Comparison of ENCODE assay signal across 13 cellular contexts in genomic region chr3:61172684-61173083, GRCh38.
DNase-seq lines count a peak whose midpoint lies in the region; ATAC-seq and TF ChIP-seq lines count a peak whose summit lies in the region.
"Had no signal": no experiment of that assay in that cellular context is flagged by ENCODE, and none has a peak within 500 bp of the region (broad histone marks: within the 10 kb centered on the region; RNA-seq: fewer than 3 reads in every experiment).

No MANE protein-coding gene starts in this region.

- in situ Hi-C loops in ACHN (cut with HindIII; ENCODE audit: low pct_ligation_motif_present, low pct_unique_long_range_greater_than_20kb, low sequenced_read_pairs): no loop called here

- ATAC-seq in GM19463 (IDR thresholded peaks at IDR 0.05; ENCODE audit: unreplicated experiment): peak; percentile 58
- ATAC-seq: activated CD8-positive, alpha-beta T cell treated with anti-CD3 and anti-CD28 coated beads for 36 hours had no signal

- DNase-seq in ACHN (peak; percentile 33), LNCaP clone FGC (ENCODE audit: low read depth) (no peak), erythroblast (lab: John Stamatoyannopoulos, UW) (peak; percentile 4 to 7), pons (ENCODE audit: low spot score) (no peak), sigmoid colon (no peak), posterior cingulate gyrus (no peak), SIG-M5 treated with dmso at 0.1 percent for 504 hours (lab: John Stamatoyannopoulos, UW; ENCODE audit: unreplicated experiment) (no peak)
- DNase-seq: activated CD8-positive, alpha-beta T cell treated with anti-CD3 and anti-CD28 coated beads for 36 hours; activated naive CD4-positive, alpha-beta T cell treated with Interleukin-2 at 50 U/mL for 16 hours; DMS 273 treated with DMSO at 0.1 percent for 48 hours; NCI-H1417 treated with DMSO at 0.1 percent for 48 hours; stimulated activated CD4-positive, alpha-beta T cell treated with anti-CD3 and anti-CD28 coated beads, Interleukin-12 subunit alpha, Interleukin-12 subunit beta, amount 100 ng/mL, for 4 hours had no signal

- peaks cover 0 to 6% (median 0%) of the 10 kb centered on the region in 4 donors for H3K4me1 ChIP-seq in sigmoid colon

- no peak overlapping the region for H3K4me3 ChIP-seq in LNCaP clone FGC (ENCODE audit: low read depth, low read length)
- H3K4me3 ChIP-seq in sigmoid colon: no peak overlapping the region

- peak; percentile 42 for TF ChIP-seq CTCF in LNCaP clone FGC (IDR thresholded peaks at IDR 0.05; ENCODE audit: control insufficient read depth, extremely low read depth, insufficient read depth)
- no peak for TF ChIP-seq CTCF in sigmoid colon (IDR thresholded peaks at IDR 0.05)

- no peaks in the 10 kb centered on the region for H3K27me3 ChIP-seq in sigmoid colon

- no peak for TF ChIP-seq EP300 in sigmoid colon (IDR thresholded peaks at IDR 0.05)

- intact Hi-C loops in sigmoid colon (cut with DNase I): no loop called here
- intact Hi-C loops in posterior cingulate gyrus (cut with DNase I): no loop called here

- no peaks in the 10 kb centered on the region for H3K36me3 ChIP-seq in sigmoid colon

- H3K9me3 ChIP-seq in sigmoid colon: no peaks in the 10 kb centered on the region

- no peak for TF ChIP-seq POLR2A in erythroblast (IDR thresholded peaks at IDR 0.05; ENCODE audit: low read length)
- TF ChIP-seq POLR2A in sigmoid colon (IDR thresholded peaks at IDR 0.05): no peak

- WGBS in sigmoid colon, 2 donors: 46 to 50% methylated on average over 2 of the region's 2 CpGs

- no peak overlapping the region for H3K27ac ChIP-seq in sigmoid colon

Comparison
In these comparisons a context has a peak if more than half of its experiments do, and no peak if none do; other contexts are left out.
1. DNase-seq: peak in ACHN (single experiment) and erythroblast (2 of 2); none in LNCaP clone FGC (single experiment), pons (single experiment), sigmoid colon (single experiment), posterior cingulate gyrus (0 of 10) and SIG-M5 treated with dmso at 0.1 percent for 504 hours (single experiment).